Comparison of ENCODE assay signal across 14 cellular contexts in genomic region chr11:110311783-110312578, GRCh38. TPM values are rescaled to one million over a fixed set of nuclear protein-coding genes. Genes with fewer than 3 reads are reported as not detected.
DNase-seq lines count a peak whose midpoint lies in the region; ATAC-seq and TF ChIP-seq lines count a peak whose summit lies in the region.
"Had no signal": no experiment of that assay in that cellular context is flagged by ENCODE, and none has a peak within 500 bp of the region (broad histone marks: within the 10 kb centered on the region; RNA-seq: fewer than 3 reads in every experiment).

No MANE protein-coding gene starts in this region.

- in situ Hi-C loops in GM13977 (cut with MboI; ENCODE audit: low pct_unique_long_range_greater_than_20kb, low sequenced_read_pairs, unreplicated experiment), result no loop called here

- H2BK5ac ChIP-seq in mesendoderm (ENCODE audit: low read length), result peak overlapping the region; percentile 93

- H3K27me3 ChIP-seq in mesendoderm (ENCODE audit: insufficient read depth, low read length, poor library complexity) (no peaks in the 10 kb centered on the region), body of pancreas (no peaks in the 10 kb centered on the region)
- H3K27me3 ChIP-seq: ascending aorta had no signal

- peak overlapping the region; percentile 80 for H3K18ac ChIP-seq in mesendoderm (ENCODE audit: low read length)

- H3K4me1 ChIP-seq in mesendoderm (ENCODE audit: control insufficient read depth, low read depth, low read length) (peaks cover 10% of the 10 kb centered on the region), body of pancreas (peaks cover 25% of the 10 kb centered on the region)
- H3K4me1 ChIP-seq: ascending aorta, parathyroid adenoma had no signal

- no peak for TF ChIP-seq POLR2A in body of pancreas (IDR thresholded peaks at IDR 0.05)

- H3K36me3 ChIP-seq in mesendoderm (ENCODE audit: control insufficient read depth, insufficient read depth, low read length) (no peaks in the 10 kb centered on the region), body of pancreas (replicated peaks in 1 of 2; ENCODE audit: insufficient read depth in 1 of 2, low read depth in 2 of 2) (no peaks in the 10 kb centered on the region)
- H3K36me3 ChIP-seq: ascending aorta had no signal

- H3K4me2 ChIP-seq in mesendoderm (ENCODE audit: low read length), result no peak overlapping the region

- H4K8ac ChIP-seq in mesendoderm (ENCODE audit: low read depth, low read length), result no peak overlapping the region

- peak; percentile 23 for DNase-seq in GM03348 (ENCODE audit: low spot score)
- peak; percentile 32 for DNase-seq in amniotic stem cell (lab: John Stamatoyannopoulos, UW)
- no peak for DNase-seq in mesendoderm
- no peak for DNase-seq in GM13977 (ENCODE audit: low spot score)
- DNase-seq in body of pancreas, result no peak
- no peak for DNase-seq in NCI-H82 treated with DMSO at 0.1 percent for 48 hours (lab: John Stamatoyannopoulos, UW; ENCODE audit: unreplicated experiment)
- DNase-seq in glomerular visceral epithelial cell (ENCODE audit: extremely low spot score), result no peak
- DNase-seq: hippocampal formation; NCI-H446; stimulated activated CD8-positive, alpha-beta memory T cell treated with anti-CD3 and anti-CD28 coated beads, Interleukin-4, amount 100 ng/mL, for 48 hours; T-helper 9 cell had no signal

- H3K56ac ChIP-seq in mesendoderm (ENCODE audit: low read length), result no peak overlapping the region

- no peaks in the 10 kb centered on the region for H3K9me3 ChIP-seq in body of pancreas
- H3K9me3 ChIP-seq: ascending aorta had no signal

- H3K23ac ChIP-seq in mesendoderm (ENCODE audit: low read length), result no peak overlapping the region

- no peak overlapping the region for H3K27ac ChIP-seq in mesendoderm (ENCODE audit: low read depth, low read length)
- H3K27ac ChIP-seq in body of pancreas, result no peak overlapping the region
- H3K27ac ChIP-seq: ascending aorta, parathyroid adenoma had no signal

- intact Hi-C loops in body of pancreas (cut with DNase I), result no loop called here

- no peak overlapping the region for H3K4ac ChIP-seq in mesendoderm (ENCODE audit: low read depth, low read length)

- TF ChIP-seq CTCF in GM13977 (IDR thresholded peaks at IDR 0.05; ENCODE audit: extremely low read depth, insufficient read depth, missing control alignments), result no peak
- no peak for TF ChIP-seq CTCF in body of pancreas (IDR thresholded peaks at IDR 0.05)

- WGBS in mesendoderm (ENCODE audit: extremely low coverage, insufficient coverage, low lambda C conversion rate), result no CpG with 5 or more reads among the region's 3 CpGs
- WGBS in body of pancreas, 2 donors, result 92 to 93% methylated on average over 3 of the region's 3 CpGs

- no peak overlapping the region for H2BK15ac ChIP-seq in mesendoderm (replicated peaks; ENCODE audit: low read depth)

- H2BK120ac ChIP-seq in mesendoderm (ENCODE audit: low read depth, low read length), result peak overlapping the region; percentile 61

- no peak overlapping the region for H2AK5ac ChIP-seq in mesendoderm (ENCODE audit: low read length)

- no peak overlapping the region for H4K5ac ChIP-seq in mesendoderm (ENCODE audit: low read length)

- H3K79me2 ChIP-seq in mesendoderm (ENCODE audit: control insufficient read depth, insufficient read depth, low read length), result no peaks in the 10 kb centered on the region
- H3K79me2 ChIP-seq: parathyroid adenoma had no signal

- H3K9ac ChIP-seq in mesendoderm (ENCODE audit: low read length), result no peak overlapping the region
- H3K9ac ChIP-seq: parathyroid adenoma had no signal

- ATAC-seq in HG02870 (IDR thresholded peaks at IDR 0.05; ENCODE audit: unreplicated experiment), result peak; percentile 75
- ATAC-seq in body of pancreas, result no peak

- H3K79me1 ChIP-seq in mesendoderm (ENCODE audit: low read length), result no peaks in the 10 kb centered on the region

- no peak overlapping the region for H3K4me3 ChIP-seq in mesendoderm (ENCODE audit: low read length)
- no peak overlapping the region for H3K4me3 ChIP-seq in body of pancreas
- H3K4me3 ChIP-seq: ascending aorta had no signal

RNA-seq across cellular contexts. Expression of gene RDX, which starts 15.6 kb away (rescaled TPM):
- 93.2 TPM for polyA plus RNA-seq in mesendoderm (2013, experiment 1 of 2)
- 91.8 TPM for polyA plus RNA-seq in mesendoderm (2013, experiment 2 of 2)
- 10 to 100 TPM; 43.8 TPM for total RNA-seq in body of pancreas

Comparison
In these comparisons a context has a peak if more than half of its experiments do, and no peak if none do; other contexts are left out.
1. DNase-seq: peak in GM03348 (single experiment) and amniotic stem cell (single experiment); none in mesendoderm (single experiment), GM13977 (single experiment), body of pancreas (0 of 4), NCI-H82 treated with DMSO at 0.1 percent for 48 hours (single experiment) and glomerular visceral epithelial cell (single experiment).